Comparison of ENCODE assay signal across 8 cellular contexts in genomic region chr5:157273131-157273556, GRCh38. TPM values are rescaled to one million over a fixed set of nuclear protein-coding genes. Genes with fewer than 3 reads are reported as not detected.
DNase-seq lines count a peak whose midpoint lies in the region; ATAC-seq, FAIRE-seq and TF ChIP-seq lines count a peak whose summit lies in the region.

No MANE protein-coding gene starts in this region.

- DNase-seq in CD4-positive, CD25-positive, alpha-beta regulatory T cell, result peak in 1 of 3 donors; percentile 87
- DNase-seq in GM19239 (ENCODE audit: insufficient read length, low spot score) (no peak), NCI-H1694 treated with DMSO at 0.1 percent for 48 hours (lab: John Stamatoyannopoulos, UW) (no peak), D721Med (ENCODE audit: insufficient read length, low spot score) (no peak), EL (no peak), NCI-H345 (lab: John Stamatoyannopoulos, UW) (no peak)
- peak; percentile 50 for DNase-seq in activated CD4-positive, CD25-positive, alpha-beta regulatory T cell treated with anti-CD3 and anti-CD28 coated beads, Interleukin-2, amount 50 U/mL, for 72 hours

- H3K27me3 ChIP-seq in CD4-positive, CD25-positive, alpha-beta regulatory T cell (ENCODE audit: control insufficient read depth, insufficient read depth, low read length), result no peaks in the 10 kb centered on the region

- peaks cover 88% of the 10 kb centered on the region for H3K4me1 ChIP-seq in CD4-positive, CD25-positive, alpha-beta regulatory T cell (ENCODE audit: control insufficient read depth, insufficient read depth, low read length, poor library complexity, severe bottlenecking)

- H3K27ac Mint-ChIP-seq in CD4-positive, CD25-positive, alpha-beta regulatory T cell, result peak overlapping the region; percentile 91 to 100 (median 99)

- peak overlapping the region; percentile 78 to 92 (median 86) for H3K4me3 Mint-ChIP-seq in CD4-positive, CD25-positive, alpha-beta regulatory T cell

- H3K9me3 ChIP-seq in CD4-positive, CD25-positive, alpha-beta regulatory T cell (ENCODE audit: control insufficient read depth in 2 of 2, low read length in 2 of 2), result no peaks in the 10 kb centered on the region

- H3K4me3 ChIP-seq in CD4-positive, CD25-positive, alpha-beta regulatory T cell (ENCODE audit: low read depth, low read length), result peak overlapping the region; percentile 62

- no peaks in the 10 kb centered on the region for H3K27me3 Mint-ChIP-seq in CD4-positive, CD25-positive, alpha-beta regulatory T cell

- peak; percentile 12 to 29 for ATAC-seq in CD4-positive, CD25-positive, alpha-beta regulatory T cell (ENCODE audit: low read depth in 2 of 2)
- peak; percentile 46 for ATAC-seq in HG03139 (IDR thresholded peaks at IDR 0.05; ENCODE audit: unreplicated experiment)

- FAIRE-seq in GM19239 (lab: Jason Lieb, UNC), result peak; percentile 100
- no peak for FAIRE-seq in D721Med (lab: Jason Lieb, UNC)

- H3K9me3 Mint-ChIP-seq in CD4-positive, CD25-positive, alpha-beta regulatory T cell, result no peaks in the 10 kb centered on the region

- H3K36me3 Mint-ChIP-seq in CD4-positive, CD25-positive, alpha-beta regulatory T cell, result peaks cover 22% of the 10 kb centered on the region

- peak overlapping the region; percentile 97 for H3K27ac ChIP-seq in CD4-positive, CD25-positive, alpha-beta regulatory T cell (ENCODE audit: insufficient read depth, low read length, poor library complexity, severe bottlenecking)

- no peak for TF ChIP-seq CTCF in D721Med (IDR thresholded peaks at IDR 0.05; ENCODE audit: insufficient read depth, missing control alignments)

- peaks cover 36 to 91% (median 80%) of the 10 kb centered on the region in 4 donors for H3K4me1 Mint-ChIP-seq in CD4-positive, CD25-positive, alpha-beta regulatory T cell

- H3K36me3 ChIP-seq in CD4-positive, CD25-positive, alpha-beta regulatory T cell (ENCODE audit: control insufficient read depth, insufficient read depth, low read length), result peaks cover 4% of the 10 kb centered on the region

RNA-seq across cellular contexts. Expression of gene CYFIP2, which starts 7.2 kb away (rescaled TPM):
- total RNA-seq in CD4-positive, CD25-positive, alpha-beta regulatory T cell, result 357 TPM
- 100 to 1,000 TPM; 332 to 383 (median 360) TPM for polyA plus RNA-seq in CD4-positive, CD25-positive, alpha-beta regulatory T cell
